Comparison of ENCODE assay signal across 28 cellular contexts in genomic region chr1:22777658-22778057, GRCh38.
"Had no signal": no experiment of that assay in that cellular context is flagged by ENCODE, and none has a peak within 500 bp of the region (broad histone marks: within the 10 kb centered on the region; RNA-seq: fewer than 3 reads in every experiment).

No MANE protein-coding gene starts in this region.

- H3K4me3 ChIP-seq: left lung, lower lobe of right lung, pancreas, prostate gland, skin epidermis, stomach, testis, thyroid gland, transverse colon, upper lobe of left lung, vagina had no signal

- ATAC-seq: left colon; natural killer cell; pancreas; right cardiac atrium; sciatic nerve; stimulated activated naive B cell treated with anti-CD40 and anti-IgM and Interleukin-4, amounts not matched to agents 10 μg/mL and 1 μg/mL and 100 μg/mL, for 72 hours; stimulated activated naive CD8-positive, alpha-beta T cell treated with anti-CD3 and anti-CD28 coated beads, Interleukin-15, Interleukin-2, amounts not matched to agents 100 U/mL and 50 U/mL, for 24 hours had no signal

- H3K36me3 ChIP-seq: left lung, lower lobe of right lung, pancreas, prostate gland, stomach, thyroid gland, transverse colon, upper lobe of left lung, vagina had no signal

- H3K27me3 ChIP-seq: pancreas, testis, thyroid gland, transverse colon, upper lobe of left lung, vagina had no signal

- H3K27ac ChIP-seq: left lung, lower lobe of right lung, pancreas, prostate gland, skin epidermis, stomach, testis, thyroid gland, upper lobe of left lung, vagina had no signal

- H3K4me1 ChIP-seq: lower lobe of right lung, pancreas had no signal

- DNase-seq: hippocampal formation; kidney glomerular epithelial cell; left colon; left lung; lower lobe of right lung; mammary epithelial cell; mesendoderm; naive B cell; natural killer cell; pancreas; posterior cingulate gyrus; retina; right cardiac atrium; stimulated activated CD4-positive, alpha-beta T cell treated with anti-CD3 and anti-CD28 coated beads, Interleukin-12 subunit alpha, Interleukin-12 subunit beta, amount 100 ng/mL, for 4 hours; stimulated activated CD4-positive, alpha-beta T cell treated with anti-CD3 and anti-CD28 coated beads, Interleukin-15, amount 100 ng/mL, for 24 hours; stimulated activated CD4-positive, alpha-beta T cell treated with anti-CD3 and anti-CD28 coated beads, Interleukin-2, amount 100 ng/mL, for 24 hours; stimulated activated CD4-positive, alpha-beta T cell treated with anti-CD3 and anti-CD28 coated beads, Interleukin-4, amount 100 ng/mL, for 1 hour; stimulated activated naive B cell treated with anti-CD40 and anti-IgM and Interleukin-4, amounts not matched to agents 10 μg/mL and 1 μg/mL and 100 μg/mL, for 72 hours; stimulated activated naive CD8-positive, alpha-beta T cell treated with anti-CD3 and anti-CD28 coated beads, Interleukin-15, Interleukin-2, amounts not matched to agents 100 U/mL and 50 U/mL, for 24 hours; stomach; testis; thyroid gland; transverse colon; upper lobe of left lung had no signal

- H3K9me3 ChIP-seq: left lung, lower lobe of right lung, pancreas, prostate gland, stomach, testis, thyroid gland, transverse colon, upper lobe of left lung, vagina had no signal
